In genomic region chr6:142692942-142693341, GRCh38 we compare ENCODE assay signal across 8 cellular contexts.
DNase-seq lines count a peak whose midpoint lies in the region; ATAC-seq and TF ChIP-seq lines count a peak whose summit lies in the region.

No MANE protein-coding gene starts in this region.

- H3K9me3 ChIP-seq in OCI-LY3 (ENCODE audit: insufficient read depth, low read length) = no peaks in the 10 kb centered on the region
- H3K9me3 ChIP-seq in fibroblast of lung (ENCODE audit: control insufficient read depth, insufficient read depth, low read depth, low read length) = no peaks in the 10 kb centered on the region
- H3K9me3 ChIP-seq in neural cell (ENCODE audit: low read length) = no peaks in the 10 kb centered on the region

- TF ChIP-seq CTCF in AG10803 (conservative IDR thresholded peaks at IDR 0.05; ENCODE audit: low read length) (peak; percentile 93), OCI-LY3 (IDR thresholded peaks at IDR 0.05; ENCODE audit: low read depth, low read length) (peak; percentile 81), fibroblast of lung (conservative IDR thresholded peaks at IDR 0.05 in 1 of 2, IDR thresholded peaks at IDR 0.05 in 1 of 2; ENCODE audit: low read depth in 1 of 2, low read length in 2 of 2) (peak; percentile 94 to 95), neural cell (IDR thresholded peaks at IDR 0.05; ENCODE audit: poor library complexity, severe bottlenecking) (peak; percentile 96)

- ATAC-seq in GM18511 (IDR thresholded peaks at IDR 0.05; ENCODE audit: unreplicated experiment) (peak; percentile 85), HG03520 (IDR thresholded peaks at IDR 0.05; ENCODE audit: unreplicated experiment) (peak; percentile 82)

- peak overlapping the region; percentile 66 for H3K27ac Mint-ChIP-seq in activated T-cell treated with anti-CD3 and anti-CD28 coated beads, Interleukin-2, amount 50 U/mL, for 24 hours
- peak overlapping the region; percentile 23 for H3K27ac Mint-ChIP-seq in stimulated activated naive CD8-positive, alpha-beta T cell treated with anti-CD3 and anti-CD28 coated beads, Interleukin-15, Interleukin-2, amounts not matched to agents 100 ng/mL and 50 ng/mL, for 24 hours

- no peak overlapping the region for H3K9ac ChIP-seq in OCI-LY3 (ENCODE audit: low read length)
- H3K9ac ChIP-seq in fibroblast of lung (ENCODE audit: insufficient read depth, low read length) = peak overlapping the region; percentile 9
- H3K9ac ChIP-seq in neural cell (ENCODE audit: low read length) = no peak overlapping the region

- H3K79me2 ChIP-seq in OCI-LY3 (ENCODE audit: low read length) (no peaks in the 10 kb centered on the region), fibroblast of lung (ENCODE audit: control insufficient read depth, insufficient read depth, low read length) (no peaks in the 10 kb centered on the region), neural cell (replicated peaks; ENCODE audit: insufficient read depth, low read length) (no peaks in the 10 kb centered on the region)

- H3K4me2 ChIP-seq in OCI-LY3 (ENCODE audit: low read length) = no peak overlapping the region
- peak overlapping the region; percentile 75 for H3K4me2 ChIP-seq in fibroblast of lung (ENCODE audit: extremely low read depth, insufficient read depth, low read length)
- no peak overlapping the region for H3K4me2 ChIP-seq in neural cell (ENCODE audit: low read length)

- H3K36me3 Mint-ChIP-seq in activated T-cell treated with anti-CD3 and anti-CD28 coated beads, Interleukin-2, amount 50 U/mL, for 24 hours (ENCODE audit: low read depth) = no peaks in the 10 kb centered on the region
- H3K36me3 Mint-ChIP-seq in stimulated activated naive CD8-positive, alpha-beta T cell treated with anti-CD3 and anti-CD28 coated beads, Interleukin-15, Interleukin-2, amounts not matched to agents 100 ng/mL and 50 ng/mL, for 24 hours (ENCODE audit: low read depth) = no peaks in the 10 kb centered on the region

- peaks cover 27% of the 10 kb centered on the region for H3K4me1 Mint-ChIP-seq in activated T-cell treated with anti-CD3 and anti-CD28 coated beads, Interleukin-2, amount 50 U/mL, for 24 hours (ENCODE audit: low read depth)
- H3K4me1 Mint-ChIP-seq in stimulated activated naive CD8-positive, alpha-beta T cell treated with anti-CD3 and anti-CD28 coated beads, Interleukin-15, Interleukin-2, amounts not matched to agents 100 ng/mL and 50 ng/mL, for 24 hours (ENCODE audit: low read depth) = peaks cover 25% of the 10 kb centered on the region

- H4K20me1 ChIP-seq in OCI-LY3 (ENCODE audit: insufficient read depth, low read length) (no peaks in the 10 kb centered on the region), fibroblast of lung (ENCODE audit: control insufficient read depth, extremely low read depth, insufficient read depth, low read length) (no peaks in the 10 kb centered on the region), neural cell (ENCODE audit: insufficient read depth) (no peaks in the 10 kb centered on the region)

- peak; percentile 93 for DNase-seq in AG10803 (ENCODE audit: low read depth)
- peak; percentile 76 for DNase-seq in activated T-cell treated with anti-CD3 and anti-CD28 coated beads, Interleukin-2, amount 50 U/mL, for 24 hours
- peak; percentile 89 to 92 for DNase-seq in fibroblast of lung (ENCODE audit: low read depth in 2 of 2)

- H3K4me1 ChIP-seq in OCI-LY3 (ENCODE audit: low read length) = peaks cover 11% of the 10 kb centered on the region
- H3K4me1 ChIP-seq in fibroblast of lung (ENCODE audit: control insufficient read depth, extremely low read depth, insufficient read depth, low read length) = peaks cover 22% of the 10 kb centered on the region

- no peaks in the 10 kb centered on the region for H3K27me3 ChIP-seq in OCI-LY3 (ENCODE audit: low read depth, low read length)
- H3K27me3 ChIP-seq in fibroblast of lung (ENCODE audit: control insufficient read depth, insufficient read depth, low read length) = no peaks in the 10 kb centered on the region
- no peaks in the 10 kb centered on the region for H3K27me3 ChIP-seq in neural cell (ENCODE audit: insufficient read depth, low read depth, low read length)

- no peaks in the 10 kb centered on the region for H3K9me3 Mint-ChIP-seq in activated T-cell treated with anti-CD3 and anti-CD28 coated beads, Interleukin-2, amount 50 U/mL, for 24 hours
- no peaks in the 10 kb centered on the region for H3K9me3 Mint-ChIP-seq in stimulated activated naive CD8-positive, alpha-beta T cell treated with anti-CD3 and anti-CD28 coated beads, Interleukin-15, Interleukin-2, amounts not matched to agents 100 ng/mL and 50 ng/mL, for 24 hours

- peak; percentile 28 for TF ChIP-seq EP300 in neural cell (conservative IDR thresholded peaks at IDR 0.05; ENCODE audit: poor library complexity, severe bottlenecking)

- H3K4me3 Mint-ChIP-seq in activated T-cell treated with anti-CD3 and anti-CD28 coated beads, Interleukin-2, amount 50 U/mL, for 24 hours = no peak overlapping the region
- no peak overlapping the region for H3K4me3 Mint-ChIP-seq in stimulated activated naive CD8-positive, alpha-beta T cell treated with anti-CD3 and anti-CD28 coated beads, Interleukin-15, Interleukin-2, amounts not matched to agents 100 ng/mL and 50 ng/mL, for 24 hours

- H3F3A ChIP-seq in neural cell (ENCODE audit: insufficient read depth, low read length, poor library complexity, severe bottlenecking) = no peaks in the 10 kb centered on the region

- peak; percentile 98 for TF ChIP-seq RAD21 in neural cell (conservative IDR thresholded peaks at IDR 0.05)

- H3K27me3 Mint-ChIP-seq in activated T-cell treated with anti-CD3 and anti-CD28 coated beads, Interleukin-2, amount 50 U/mL, for 24 hours = no peaks in the 10 kb centered on the region
- no peaks in the 10 kb centered on the region for H3K27me3 Mint-ChIP-seq in stimulated activated naive CD8-positive, alpha-beta T cell treated with anti-CD3 and anti-CD28 coated beads, Interleukin-15, Interleukin-2, amounts not matched to agents 100 ng/mL and 50 ng/mL, for 24 hours

- peak overlapping the region; percentile 38 for H3K4me3 ChIP-seq in AG10803 (ENCODE audit: low read length)
- H3K4me3 ChIP-seq in OCI-LY3 (ENCODE audit: low read length) = no peak overlapping the region
- H3K4me3 ChIP-seq in fibroblast of lung (replicated peaks in 1 of 4; ENCODE audit: control extremely low read depth in 1 of 4, insufficient read depth in 1 of 4, low read depth in 3 of 4, low read length in 4 of 4) = peak overlapping the region in 1 of 4 experiments; percentile 7
- no peak overlapping the region for H3K4me3 ChIP-seq in neural cell (ENCODE audit: low read length)

- H3K36me3 ChIP-seq in OCI-LY3 (replicated peaks; ENCODE audit: low read depth, low read length) (no peaks in the 10 kb centered on the region), fibroblast of lung (ENCODE audit: control insufficient read depth, insufficient read depth, low read length) (no peaks in the 10 kb centered on the region), neural cell (ENCODE audit: insufficient read depth, low read length) (no peaks in the 10 kb centered on the region)

- H3K27ac ChIP-seq in OCI-LY3 (ENCODE audit: low read length) = no peak overlapping the region
- peak overlapping the region; percentile 79 for H3K27ac ChIP-seq in fibroblast of lung (ENCODE audit: insufficient read depth, low read length)
- H3K27ac ChIP-seq in neural cell (ENCODE audit: low read length) = no peak overlapping the region

- no peaks in the 10 kb centered on the region for H3K9me2 ChIP-seq in neural cell (ENCODE audit: insufficient read depth, low read length)

- no peak overlapping the region for H2AFZ ChIP-seq in OCI-LY3 (ENCODE audit: low read depth, low read length)
- H2AFZ ChIP-seq in fibroblast of lung (ENCODE audit: low read length) = peak overlapping the region; percentile 60
- H2AFZ ChIP-seq in neural cell (ENCODE audit: low read depth, low read length) = no peak overlapping the region

TF ChIP-seq in neural cell, 6 proteins besides CTCF, POLR2A, EP300 and RAD21:
- TF ChIP-seq MXI1 (conservative IDR thresholded peaks at IDR 0.05; ENCODE audit: poor library complexity, severe bottlenecking) (no peak), POLR2AphosphoS5 (IDR thresholded peaks at IDR 0.05) (peak; percentile 10), EZH2 (IDR thresholded peaks at IDR 0.05; ENCODE audit: borderline replicate concordance, insufficient read depth, low read length, poor library complexity, severe bottlenecking) (no peak), TAF1 (IDR thresholded peaks at IDR 0.05; ENCODE audit: low read depth) (peak; percentile 26), SMC3 (conservative IDR thresholded peaks at IDR 0.05; ENCODE audit: poor library complexity) (peak; percentile 99)
- TF ChIP-seq, protein P1, sequence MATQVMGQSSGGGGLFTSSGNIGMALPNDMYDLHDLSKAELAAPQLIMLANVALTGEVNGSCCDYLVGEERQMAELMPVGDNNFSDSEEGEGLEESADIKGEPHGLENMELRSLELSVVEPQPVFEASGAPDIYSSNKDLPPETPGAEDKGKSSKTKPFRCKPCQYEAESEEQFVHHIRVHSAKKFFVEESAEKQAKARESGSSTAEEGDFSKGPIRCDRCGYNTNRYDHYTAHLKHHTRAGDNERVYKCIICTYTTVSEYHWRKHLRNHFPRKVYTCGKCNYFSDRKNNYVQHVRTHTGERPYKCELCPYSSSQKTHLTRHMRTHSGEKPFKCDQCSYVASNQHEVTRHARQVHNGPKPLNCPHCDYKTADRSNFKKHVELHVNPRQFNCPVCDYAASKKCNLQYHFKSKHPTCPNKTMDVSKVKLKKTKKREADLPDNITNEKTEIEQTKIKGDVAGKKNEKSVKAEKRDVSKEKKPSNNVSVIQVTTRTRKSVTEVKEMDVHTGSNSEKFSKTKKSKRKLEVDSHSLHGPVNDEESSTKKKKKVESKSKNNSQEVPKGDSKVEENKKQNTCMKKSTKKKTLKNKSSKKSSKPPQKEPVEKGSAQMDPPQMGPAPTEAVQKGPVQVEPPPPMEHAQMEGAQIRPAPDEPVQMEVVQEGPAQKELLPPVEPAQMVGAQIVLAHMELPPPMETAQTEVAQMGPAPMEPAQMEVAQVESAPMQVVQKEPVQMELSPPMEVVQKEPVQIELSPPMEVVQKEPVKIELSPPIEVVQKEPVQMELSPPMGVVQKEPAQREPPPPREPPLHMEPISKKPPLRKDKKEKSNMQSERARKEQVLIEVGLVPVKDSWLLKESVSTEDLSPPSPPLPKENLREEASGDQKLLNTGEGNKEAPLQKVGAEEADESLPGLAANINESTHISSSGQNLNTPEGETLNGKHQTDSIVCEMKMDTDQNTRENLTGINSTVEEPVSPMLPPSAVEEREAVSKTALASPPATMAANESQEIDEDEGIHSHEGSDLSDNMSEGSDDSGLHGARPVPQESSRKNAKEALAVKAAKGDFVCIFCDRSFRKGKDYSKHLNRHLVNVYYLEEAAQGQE (IDR thresholded peaks at IDR 0.05; ENCODE audit: borderline replicate concordance) = no peak
